10 cellular contexts compared by ENCODE assay signal in the genomic region with DNA sequence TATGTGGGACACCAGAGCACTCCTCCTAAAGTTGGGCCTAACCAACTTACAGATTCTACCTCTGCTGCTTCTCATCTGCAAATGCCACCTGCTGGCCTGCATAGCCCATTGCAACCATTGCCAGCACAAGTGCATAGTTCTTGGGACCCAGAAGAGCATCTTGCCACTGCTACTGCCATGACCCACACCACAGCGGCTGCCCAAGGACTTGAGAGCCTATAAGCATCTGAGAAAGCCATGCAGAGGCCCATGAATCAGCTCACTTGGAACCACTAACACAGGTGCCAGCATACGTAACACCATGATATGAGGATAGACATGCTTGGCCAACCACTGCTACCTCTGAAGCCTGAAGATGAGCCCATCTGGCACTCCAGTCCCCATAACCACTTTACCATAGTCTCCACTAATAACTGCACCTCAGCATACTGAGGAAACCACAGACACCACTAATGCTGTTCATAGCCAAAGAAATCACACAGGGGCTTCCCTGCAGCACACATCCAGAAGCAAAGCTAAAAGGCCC.
DNase-seq lines count a peak whose midpoint lies in the region; ATAC-seq and TF ChIP-seq lines count a peak whose summit lies in the region.
"Had no signal": no experiment of that assay in that cellular context is flagged by ENCODE, and none has a peak within 500 bp of the region (broad histone marks: within the 10 kb centered on the region; RNA-seq: fewer than 3 reads in every experiment).

No MANE protein-coding gene starts in this region.

- H3K27ac Mint-ChIP-seq in endothelial cell (ENCODE audit: unreplicated experiment), result no peak overlapping the region
- H3K27ac Mint-ChIP-seq: brain had no signal

- H3K36me3 Mint-ChIP-seq in endothelial cell (ENCODE audit: low read depth, unreplicated experiment), result no peaks in the 10 kb centered on the region

- no peaks in the 10 kb centered on the region for H3K4me1 Mint-ChIP-seq in endothelial cell (ENCODE audit: unreplicated experiment)
- H3K4me1 Mint-ChIP-seq: brain had no signal

- in situ Hi-C loops in G401 (cut with HindIII; ENCODE audit: low sequenced_read_pairs), result no loop called here

- H3K36me3 ChIP-seq in MG63, result no peaks in the 10 kb centered on the region

- no peaks in the 10 kb centered on the region for H3K9me3 Mint-ChIP-seq in endothelial cell (ENCODE audit: unreplicated experiment)

- H3K27me3 ChIP-seq in MG63, result no peaks in the 10 kb centered on the region

- H3K9me3 ChIP-seq in MG63, result no peaks in the 10 kb centered on the region

- DNase-seq in endothelial cell (ENCODE audit: low spot score) (no peak), MG63 (no peak), G401 (ENCODE audit: low spot score) (no peak), H4 (ENCODE audit: low spot score) (no peak)
- DNase-seq in activated effector memory CD4-positive, alpha-beta T cell treated with anti-CD3 and anti-CD28 coated beads, Interleukin-2, amount 50 U/mL, for 16 hours, result no peak

- no peak overlapping the region for H3K4me3 ChIP-seq in MG63
- H3K4me3 ChIP-seq: lung had no signal

- peaks cover 1% of the 10 kb centered on the region for H3K27me3 Mint-ChIP-seq in endothelial cell (ENCODE audit: unreplicated experiment)

- peak; percentile 92 for ATAC-seq in GM21447 (IDR thresholded peaks at IDR 0.05; ENCODE audit: unreplicated experiment)
- peak; percentile 95 for ATAC-seq in HG03378 (IDR thresholded peaks at IDR 0.05; ENCODE audit: unreplicated experiment)

- H3K4me3 Mint-ChIP-seq in endothelial cell (ENCODE audit: unreplicated experiment), result no peak overlapping the region
- H3K4me3 Mint-ChIP-seq: brain had no signal

- TF ChIP-seq CTCF in GM12872 (IDR thresholded peaks at IDR 0.05; ENCODE audit: insufficient read depth, low read depth, low read length) (peak; percentile 69), endothelial cell (IDR thresholded peaks at IDR 0.05; ENCODE audit: unreplicated experiment) (peak; percentile 22)
